Comparison of ENCODE assay signal across 10 cellular contexts in genomic region chr2:207676827-207677354, GRCh38. TPM values are rescaled to one million over a fixed set of nuclear protein-coding genes. Genes with fewer than 3 reads are reported as not detected.
DNase-seq lines count a peak whose midpoint lies in the region; ATAC-seq, FAIRE-seq and TF ChIP-seq lines count a peak whose summit lies in the region.
"Had no signal": no experiment of that assay in that cellular context is flagged by ENCODE, and none has a peak within 500 bp of the region (broad histone marks: within the 10 kb centered on the region; RNA-seq: fewer than 3 reads in every experiment).

No MANE protein-coding gene starts in this region.

- no peak for DNase-seq in GM12892 (ENCODE audit: insufficient read length)
- peak; percentile 91 for DNase-seq in IMR-90
- DNase-seq in dedifferentiated amniotic fluid mesenchymal stem cell (ENCODE audit: extremely low spot score) = peak; percentile 68
- DNase-seq in NCI-H1694 (lab: John Stamatoyannopoulos, UW) = no peak
- DNase-seq in NCI-H2107 (lab: John Stamatoyannopoulos, UW) = no peak
- DNase-seq in sciatic nerve (ENCODE audit: low spot score) = no peak
- no peak for DNase-seq in activated CD4-positive, alpha-beta T cell treated with anti-CD3 and anti-CD28 coated beads for 4 hours
- DNase-seq: NCI-H1105 had no signal

- H4K91ac ChIP-seq in IMR-90 (ENCODE audit: insufficient read depth, low read depth, low read length) = no peak overlapping the region

- intact Hi-C loops in IMR-90 (cut with micrococcal nuclease) = loop anchor here (5.0 kb wide), 1 partner anchor 35 kb away; the partner anchor contains the start of gene CCNYL1
- intact Hi-C loops in sciatic nerve (cut with DNase I) = no loop called here

- H3K14ac ChIP-seq in IMR-90 (replicated peaks; ENCODE audit: low read depth, low read length) = no peak overlapping the region

- H4K20me1 ChIP-seq in IMR-90 (ENCODE audit: insufficient read depth, low read length) = no peaks in the 10 kb centered on the region

- H2AFZ ChIP-seq in IMR-90 (replicated peaks; ENCODE audit: low read length, poor library complexity) (peak overlapping the region; percentile 49), parathyroid adenoma (peak overlapping the region; percentile 29)

- WGBS in IMR-90 (ENCODE audit: extremely low coverage in 2 of 2, insufficient read length in 1 of 2), 2 experiments = no CpG with 5 or more reads among the region's 5 CpGs

- H3K4me3 ChIP-seq in IMR-90 (ENCODE audit: insufficient read depth, low read depth, low read length) (no peak overlapping the region), parathyroid adenoma (ENCODE audit: low read depth, low read length) (no peak overlapping the region)

- TF ChIP-seq CTCF in IMR-90 (conservative IDR thresholded peaks at IDR 0.05; ENCODE audit: low read depth, low read length) = no peak
- no peak for TF ChIP-seq CTCF in parathyroid adenoma (IDR thresholded peaks at IDR 0.05)

- H2AK5ac ChIP-seq in IMR-90 (ENCODE audit: low read depth, low read length) = no peak overlapping the region

- H4K8ac ChIP-seq in IMR-90 (ENCODE audit: low read depth in 2 of 2, low read length in 2 of 2) = peak overlapping the region in 1 of 2 experiments; percentile 33; a peak in 1 of 4 replicates

- 0 out of 2 replicates have a peak overlapping the region, but pooled peaks have one; percentile 5 for H3K56ac ChIP-seq in IMR-90 (ENCODE audit: extremely low read depth, insufficient read depth, low read length)

- H3K4me2 ChIP-seq in IMR-90 (ENCODE audit: low read depth, low read length) (peak overlapping the region; percentile 63), parathyroid adenoma (ENCODE audit: low read length) (no peak overlapping the region)

- H3K9ac ChIP-seq in IMR-90 (ENCODE audit: low read depth, low read length) = 0 out of 2 replicates have a peak overlapping the region, but pooled peaks have one; percentile 16
- no peak overlapping the region for H3K9ac ChIP-seq in parathyroid adenoma

- H3K27me3 ChIP-seq in IMR-90 (ENCODE audit: control insufficient read depth, insufficient read depth, low read length) (no peaks in the 10 kb centered on the region), parathyroid adenoma (ENCODE audit: control insufficient read depth, insufficient read depth, low read length) (no peaks in the 10 kb centered on the region)

- H2BK5ac ChIP-seq in IMR-90 (ENCODE audit: low read depth, low read length, poor library complexity, severe bottlenecking) = peak overlapping the region; percentile 64

- H2BK20ac ChIP-seq in IMR-90 (ENCODE audit: low read depth, low read length) = peak overlapping the region; percentile 54; the same call in 1 of the 2 replicates

- H3K9me3 ChIP-seq in IMR-90 (ENCODE audit: control insufficient read depth, insufficient read depth, low read length) (no peaks in the 10 kb centered on the region; the same call in 1 of the 2 replicates), parathyroid adenoma (ENCODE audit: control insufficient read depth, low read length) (no peaks in the 10 kb centered on the region)

- dilution Hi-C loops in IMR-90 (cut with HindIII; ENCODE audit: low sequenced_read_pairs, unreplicated experiment) = no loop called here

- H3K27ac ChIP-seq in IMR-90 (ENCODE audit: insufficient read depth, low read length) = peak overlapping the region; percentile 55; the same call in 1 of the 2 replicates
- H3K27ac ChIP-seq in parathyroid adenoma = peak overlapping the region; percentile 47

- H3K79me1 ChIP-seq in IMR-90 (ENCODE audit: low read depth in 1 of 2, low read length in 2 of 2) = no peaks in the 10 kb centered on the region

- in situ Hi-C loops in IMR-90 (cut with MboI; ENCODE audit: low sequenced_read_pairs) = no loop called here

- FAIRE-seq in GM12892 (lab: Jason Lieb, UNC) = peak; percentile 9
- FAIRE-seq: frontal cortex had no signal

- peak overlapping the region; percentile 49; the same call in 1 of the 2 replicates for H3K4ac ChIP-seq in IMR-90 (ENCODE audit: low read depth, low read length)

- H4K5ac ChIP-seq in IMR-90 (ENCODE audit: low read depth, low read length) = no peak overlapping the region

- BruUV-seq in IMR-90 (replicated peaks; lab: Mats Ljungman, UMichigan) = no TSS peak

- TF ChIP-seq POLR2A in GM12892 (IDR thresholded peaks at IDR 0.05; ENCODE audit: low read depth, low read length) = no peak
- TF ChIP-seq POLR2A in IMR-90 (IDR thresholded peaks at IDR 0.05; ENCODE audit: low read depth, low read length) = no peak

- H2AK9ac ChIP-seq in IMR-90 (replicated peaks; ENCODE audit: low read depth, low read length, poor library complexity) = no peak overlapping the region

- peak overlapping the region; percentile 70; the same call in 1 of the 2 replicates for H2BK120ac ChIP-seq in IMR-90 (ENCODE audit: low read depth, low read length)

- no peak for TF ChIP-seq RAD21 in IMR-90 (IDR thresholded peaks at IDR 0.05; ENCODE audit: low read length)

- H3K4me1 ChIP-seq in IMR-90 (ENCODE audit: control insufficient read depth, insufficient read depth, low read length) (peaks cover 4% of the 10 kb centered on the region), parathyroid adenoma (no peaks in the 10 kb centered on the region)

- POLR2A ChIA-PET in IMR-90 (lab: Charles Lee; ENCODE audit: unreplicated experiment) = no interaction called here

- H3K23ac ChIP-seq in IMR-90 (ENCODE audit: low read depth, low read length) = no peak overlapping the region

- H3K79me2 ChIP-seq in parathyroid adenoma = no peaks in the 10 kb centered on the region

- ATAC-seq in IMR-90 (ENCODE audit: low read depth) (peak; percentile 93), sciatic nerve (no peak)

- peak overlapping the region; percentile 66; the same call in 1 of the 3 replicates for H2BK15ac ChIP-seq in IMR-90 (ENCODE audit: low read depth, low read length)

- no peaks in the 10 kb centered on the region for H3K9me1 ChIP-seq in IMR-90 (ENCODE audit: insufficient read depth, low read length)

- CTCF ChIA-PET in IMR-90 (lab: Yijun Ruan, JAX) = no interaction called here

- H3K36me3 ChIP-seq in IMR-90 (ENCODE audit: control insufficient read depth, insufficient read depth, low read length) (no peaks in the 10 kb centered on the region), parathyroid adenoma (ENCODE audit: control insufficient read depth, insufficient read depth, low read length) (no peaks in the 10 kb centered on the region)

- H3K18ac ChIP-seq in IMR-90 (ENCODE audit: low read depth, low read length) = peak overlapping the region; percentile 49

TF ChIP-seq in IMR-90, 13 proteins besides CTCF, POLR2A, EP300 and RAD21:
- TF ChIP-seq CEBPB (IDR thresholded peaks at IDR 0.05; ENCODE audit: low read depth, low read length) (peak; percentile 50; the same call in 1 of the 2 replicates), FOS (IDR thresholded peaks at IDR 0.05; ENCODE audit: low read depth, low read length) (peak; percentile 62)
- TF ChIP-seq, protein P1, sequence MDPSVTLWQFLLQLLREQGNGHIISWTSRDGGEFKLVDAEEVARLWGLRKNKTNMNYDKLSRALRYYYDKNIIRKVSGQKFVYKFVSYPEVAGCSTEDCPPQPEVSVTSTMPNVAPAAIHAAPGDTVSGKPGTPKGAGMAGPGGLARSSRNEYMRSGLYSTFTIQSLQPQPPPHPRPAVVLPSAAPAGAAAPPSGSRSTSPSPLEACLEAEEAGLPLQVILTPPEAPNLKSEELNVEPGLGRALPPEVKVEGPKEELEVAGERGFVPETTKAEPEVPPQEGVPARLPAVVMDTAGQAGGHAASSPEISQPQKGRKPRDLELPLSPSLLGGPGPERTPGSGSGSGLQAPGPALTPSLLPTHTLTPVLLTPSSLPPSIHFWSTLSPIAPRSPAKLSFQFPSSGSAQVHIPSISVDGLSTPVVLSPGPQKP (IDR thresholded peaks at IDR 0.05; ENCODE audit: borderline replicate concordance, low read depth, low read length) = no peak

RNA-seq across cellular contexts. Expression of gene CCNYL1, which starts 34.5 kb away (rescaled TPM):
- polyA plus RNA-seq in GM12892 (2012; ENCODE audit: missing spikeins) = 3.9 TPM
- 5.4 and 6.7 TPM in 2 replicates for total RNA-seq in IMR-90 (2012; rRNA removed)
- 5.7 and 7.3 TPM in 2 replicates for polyA plus RNA-seq in IMR-90 (2012; rRNA removed)
- 2.9 and 3.5 TPM in 2 replicates for polyA plus RNA-seq in IMR-90 (2012; cell fraction: cytosol; rRNA removed)
- polyA plus RNA-seq in IMR-90 (2012; cell fraction: nucleus; rRNA removed; ENCODE audit: low replicate concordance) = 3.3 and 13.0 TPM in 2 replicates
- total RNA-seq in sciatic nerve = 19.3 TPM

RNA-seq across cellular contexts. Expression of gene METTL21A, which starts 51.7 kb away (rescaled TPM):
- polyA plus RNA-seq in GM12892 (2012; ENCODE audit: missing spikeins) = 25.5 TPM
- total RNA-seq in IMR-90 (2012; rRNA removed) = 5.9 and 11.4 TPM in 2 replicates
- 11.1 and 11.6 TPM in 2 replicates for polyA plus RNA-seq in IMR-90 (2012; rRNA removed)
- 10.6 and 10.7 TPM in 2 replicates for polyA plus RNA-seq in IMR-90 (2012; cell fraction: cytosol; rRNA removed)
- polyA plus RNA-seq in IMR-90 (2012; cell fraction: nucleus; rRNA removed; ENCODE audit: low replicate concordance) = 3.7 and 5.9 TPM in 2 replicates
- 13.7 TPM for total RNA-seq in sciatic nerve

Comparison
In these comparisons a context has a peak if more than half of its experiments do, and no peak if none do; other contexts are left out.
1. DNase-seq: peak in IMR-90 (single experiment) and dedifferentiated amniotic fluid mesenchymal stem cell (single experiment); none in GM12892 (single experiment), NCI-H1694 (single experiment), NCI-H2107 (single experiment), sciatic nerve (single experiment) and activated CD4-positive, alpha-beta T cell treated with anti-CD3 and anti-CD28 coated beads for 4 hours (0 of 2).